In genomic region chr2:236196366-236196765, GRCh38 we compare ENCODE assay signal across 18 cellular contexts. TPM values are rescaled to one million over a fixed set of nuclear protein-coding genes. Genes with fewer than 3 reads are reported as not detected.
DNase-seq lines count a peak whose midpoint lies in the region; ATAC-seq, FAIRE-seq and TF ChIP-seq lines count a peak whose summit lies in the region.
"Had no signal": no experiment of that assay in that cellular context is flagged by ENCODE, and none has a peak within 500 bp of the region (broad histone marks: within the 10 kb centered on the region; RNA-seq: fewer than 3 reads in every experiment).

No MANE protein-coding gene starts in this region.

- intact Hi-C loops in endothelial cell of umbilical vein (cut with micrococcal nuclease), result no loop called here

- no peaks in the 10 kb centered on the region for H3K9me3 ChIP-seq in endothelial cell of umbilical vein (replicated peaks; ENCODE audit: control insufficient read depth, insufficient read depth, low read length)
- H3K9me3 ChIP-seq in osteoblast (ENCODE audit: low read depth, low read length), result no peaks in the 10 kb centered on the region
- H3K9me3 ChIP-seq: BE2C, Caco-2 had no signal

- no peak overlapping the region for H3K4me2 ChIP-seq in GM23338
- H3K4me2 ChIP-seq in endothelial cell of umbilical vein (ENCODE audit: insufficient read depth, low read length), result peak overlapping the region; percentile 4
- no peak overlapping the region for H3K4me2 ChIP-seq in osteoblast (ENCODE audit: insufficient read depth, low read length)

- H3K36me3 Mint-ChIP-seq in GM23338 (ENCODE audit: low read depth), result no peaks in the 10 kb centered on the region
- H3K36me3 Mint-ChIP-seq in activated naive CD8-positive, alpha-beta T cell treated with anti-CD3 and anti-CD28 coated beads for 36 hours, result no peaks in the 10 kb centered on the region
- H3K36me3 Mint-ChIP-seq: CD8-positive, alpha-beta memory T cell had no signal

- H3K79me2 ChIP-seq in GM23338 (replicated peaks; ENCODE audit: insufficient read depth), result no peaks in the 10 kb centered on the region
- no peaks in the 10 kb centered on the region for H3K79me2 ChIP-seq in endothelial cell of umbilical vein (ENCODE audit: control insufficient read depth, insufficient read depth, low read length)
- no peaks in the 10 kb centered on the region for H3K79me2 ChIP-seq in osteoblast (ENCODE audit: insufficient read depth, low read length)

- POLR2A ChIA-PET in endothelial cell of umbilical vein (lab: Charles Lee), result no interaction called here

- H3K36me3 ChIP-seq in GM23338 (ENCODE audit: insufficient read depth) (no peaks in the 10 kb centered on the region), endothelial cell of umbilical vein (ENCODE audit: control insufficient read depth in 2 of 2, extremely low read depth in 1 of 2, insufficient read depth in 2 of 2, low read length in 2 of 2) (no peaks in the 10 kb centered on the region), osteoblast (ENCODE audit: insufficient read depth, low read length) (no peaks in the 10 kb centered on the region)
- H3K36me3 ChIP-seq: BE2C had no signal

- CTCF ChIA-PET in endothelial cell of umbilical vein (lab: Charles Lee), result interaction anchor here (1.4 to 2.1 kb wide), 2 partner anchors 16 to 417 kb away, joined by 6 to 9 read pairs; no protein-coding TSS in a partner anchor

- H3K27me3 ChIP-seq in GM23338 (ENCODE audit: insufficient read depth) (no peaks in the 10 kb centered on the region), endothelial cell of umbilical vein (ENCODE audit: control insufficient read depth in 2 of 2, insufficient read depth in 2 of 2, low read length in 2 of 2) (no peaks in the 10 kb centered on the region), osteoblast (ENCODE audit: insufficient read depth, low read length) (no peaks in the 10 kb centered on the region)

- H3K4me3 ChIP-seq in GM23338, result no peak overlapping the region
- H3K4me3 ChIP-seq in endothelial cell of umbilical vein (replicated peaks in 1 of 3; ENCODE audit: insufficient read depth in 1 of 3, low read depth in 1 of 3, low read length in 3 of 3), result no peak overlapping the region
- no peak overlapping the region for H3K4me3 ChIP-seq in osteoblast (ENCODE audit: insufficient read depth, low read length)

- no peaks in the 10 kb centered on the region; the same call in 2 of the 3 replicates for H3K4me1 Mint-ChIP-seq in GM23338
- no peaks in the 10 kb centered on the region for H3K4me1 Mint-ChIP-seq in activated naive CD8-positive, alpha-beta T cell treated with anti-CD3 and anti-CD28 coated beads for 36 hours
- H3K4me1 Mint-ChIP-seq: CD8-positive, alpha-beta memory T cell had no signal

- no peaks in the 10 kb centered on the region for H3K9me3 Mint-ChIP-seq in GM23338
- H3K9me3 Mint-ChIP-seq in activated naive CD8-positive, alpha-beta T cell treated with anti-CD3 and anti-CD28 coated beads for 36 hours, result no peaks in the 10 kb centered on the region

- H3F3A ChIP-seq in GM23338 (replicated peaks; ENCODE audit: low read depth), result no peaks in the 10 kb centered on the region

- TF ChIP-seq CTCF in GM23338 (conservative IDR thresholded peaks at IDR 0.05; ENCODE audit: low read depth in 2 of 2) (no peak), endothelial cell of umbilical vein (IDR thresholded peaks at IDR 0.05; ENCODE audit: extremely low read depth in 1 of 2, insufficient read depth in 1 of 2, low read depth in 1 of 2, low read length in 2 of 2) (no peak), osteoblast (IDR thresholded peaks at IDR 0.05; ENCODE audit: extremely low read depth, low read depth, low read length) (no peak)

- H3K9me1 ChIP-seq in endothelial cell of umbilical vein (replicated peaks; ENCODE audit: control insufficient read depth, extremely low read depth, insufficient read depth, low read length), result no peaks in the 10 kb centered on the region

- no peak for DNase-seq in GM23338 (ENCODE audit: low spot score)
- no peak for DNase-seq in endothelial cell of umbilical vein (ENCODE audit: low read depth, low spot score)
- peak; percentile 32 for DNase-seq in osteoblast (ENCODE audit: insufficient read length, low spot score, missing footprints)
- DNase-seq in activated naive CD8-positive, alpha-beta T cell treated with anti-CD3 and anti-CD28 coated beads for 36 hours, result no peak
- no peak for DNase-seq in activated CD8-positive, alpha-beta memory T cell treated with anti-CD3 and anti-CD28 coated beads for 24 hours
- DNase-seq in NCI-H1436 treated with DMSO at 0.1 percent for 48 hours (lab: John Stamatoyannopoulos, UW), result no peak
- DNase-seq: BE2C; Caco-2; CD8-positive, alpha-beta memory T cell; DND-41; GDM1; H7 had no signal

- dilution Hi-C loops in endothelial cell of umbilical vein (cut with MboI; ENCODE audit: extremely low pct_ligation_motif_present, low sequenced_read_pairs), result no loop called here

- no peak for FAIRE-seq in endothelial cell of umbilical vein (lab: Jason Lieb, UNC)
- FAIRE-seq: A204.1, GM12892, HepG2, HTR-8/SVneo had no signal

- H3K4me1 ChIP-seq in GM23338 (ENCODE audit: insufficient read depth), result no peaks in the 10 kb centered on the region; the same call in 1 of the 2 replicates
- no peaks in the 10 kb centered on the region for H3K4me1 ChIP-seq in endothelial cell of umbilical vein (ENCODE audit: control insufficient read depth, extremely low read depth, insufficient read depth, low read length)
- no peaks in the 10 kb centered on the region for H3K4me1 ChIP-seq in osteoblast (ENCODE audit: insufficient read depth, low read length)
- H3K4me1 ChIP-seq: BE2C, Caco-2 had no signal

- H3K9me2 ChIP-seq in GM23338 (ENCODE audit: insufficient read depth), result no peaks in the 10 kb centered on the region

- 0 out of 2 replicates have a peak overlapping the region, but pooled peaks have one; percentile 10 for H2AFZ ChIP-seq in GM23338
- no peak overlapping the region for H2AFZ ChIP-seq in endothelial cell of umbilical vein (ENCODE audit: low read depth, low read length)
- no peak overlapping the region for H2AFZ ChIP-seq in osteoblast (ENCODE audit: low read length)

- no TSS peak for BruUV-seq in endothelial cell of umbilical vein (replicated peaks; lab: Mats Ljungman, UMichigan)

- no peak overlapping the region for H3K27ac Mint-ChIP-seq in GM23338
- no peak overlapping the region for H3K27ac Mint-ChIP-seq in activated naive CD8-positive, alpha-beta T cell treated with anti-CD3 and anti-CD28 coated beads for 36 hours
- H3K27ac Mint-ChIP-seq: CD8-positive, alpha-beta memory T cell had no signal

- no peak overlapping the region for H3K27ac ChIP-seq in GM23338 (ENCODE audit: low read depth)
- H3K27ac ChIP-seq in endothelial cell of umbilical vein (ENCODE audit: insufficient read depth, low read depth, low read length), result no peak overlapping the region
- no peak overlapping the region for H3K27ac ChIP-seq in osteoblast (ENCODE audit: low read depth, low read length)

- no peak overlapping the region for H3K4me3 Mint-ChIP-seq in GM23338
- H3K4me3 Mint-ChIP-seq in activated naive CD8-positive, alpha-beta T cell treated with anti-CD3 and anti-CD28 coated beads for 36 hours, result no peak overlapping the region
- H3K4me3 Mint-ChIP-seq: CD8-positive, alpha-beta memory T cell had no signal

- H3K27me3 Mint-ChIP-seq in GM23338 (ENCODE audit: insufficient read depth, low read depth, poor library complexity), result peaks cover 10% of the 10 kb centered on the region
- H3K27me3 Mint-ChIP-seq in activated naive CD8-positive, alpha-beta T cell treated with anti-CD3 and anti-CD28 coated beads for 36 hours, result peaks cover 6% of the 10 kb centered on the region

- no peak overlapping the region for H3K9ac ChIP-seq in endothelial cell of umbilical vein (replicated peaks; ENCODE audit: extremely low read depth, insufficient read depth, low read length)

- no peak for ATAC-seq in GM23338
- ATAC-seq in HG03025 (IDR thresholded peaks at IDR 0.05; ENCODE audit: low FRiP score, unreplicated experiment), result no peak
- ATAC-seq: HepG2 had no signal

- H4K20me1 ChIP-seq in GM23338 (replicated peaks; ENCODE audit: insufficient read depth), result no peaks in the 10 kb centered on the region
- no peaks in the 10 kb centered on the region for H4K20me1 ChIP-seq in endothelial cell of umbilical vein (replicated peaks; ENCODE audit: control insufficient read depth, extremely low read depth, insufficient read depth, low read length)
- H4K20me1 ChIP-seq in osteoblast (ENCODE audit: insufficient read depth, low read length), result no peaks in the 10 kb centered on the region

- TF ChIP-seq POLR2A in endothelial cell of umbilical vein (IDR thresholded peaks at IDR 0.05; ENCODE audit: low read depth, low read length), result no peak

TF ChIP-seq in endothelial cell of umbilical vein, 7 proteins besides CTCF, POLR2A, EP300 and RAD21:
- TF ChIP-seq JUN (IDR thresholded peaks at IDR 0.05; ENCODE audit: borderline replicate concordance, insufficient read depth, insufficient read length, low read depth) (no peak), EZH2 (IDR thresholded peaks at IDR 0.05; ENCODE audit: borderline replicate concordance, low read depth, low read length, severe bottlenecking) (no peak), MYC (IDR thresholded peaks at IDR 0.05; ENCODE audit: low read depth, low read length) (no peak), MAX (IDR thresholded peaks at IDR 0.05; ENCODE audit: insufficient read depth, insufficient read length) (no peak), POLR2AphosphoS5 (IDR thresholded peaks at IDR 0.05; ENCODE audit: insufficient read depth, low read depth, low read length) (no peak), FOS (IDR thresholded peaks at IDR 0.05; ENCODE audit: borderline replicate concordance, insufficient read depth, low read length) (no peak), GATA2 (IDR thresholded peaks at IDR 0.05; ENCODE audit: insufficient read depth, insufficient read length, low read depth, low read length) (no peak)

RNA-seq across cellular contexts. Expression of gene GBX2, which starts 28.2 kb away (rescaled TPM):
- total RNA-seq in GM23338 (2014; rRNA removed; shearing (Covaris generic)), result 0.50 and 1.3 TPM in 2 replicates
- polyA plus RNA-seq in GM23338 (2016; fragmentation: Nextera tagmentation; extraction: Ambion mirVana) (0.87 and 0.99 TPM in 2 replicates), endothelial cell of umbilical vein (2.4 and 3.0 TPM in 2 replicates)
- total RNA-seq in endothelial cell of umbilical vein (3.6 TPM in 2 replicates), osteoblast (not detected in 2 replicates)
- 3.8 and 4.8 TPM in 2 replicates for polyA plus RNA-seq in endothelial cell of umbilical vein (2011; cell fraction: cytosol; rRNA removed)
- 2.5 and 3.5 TPM in 2 replicates for polyA plus RNA-seq in endothelial cell of umbilical vein (2011; cell fraction: nucleus; rRNA removed)
- polyA plus RNA-seq in endothelial cell of umbilical vein (2012), result 6.0 and 9.7 TPM in 2 replicates
- polyA minus RNA-seq in endothelial cell of umbilical vein, result 0.80 and 2.0 TPM in 2 replicates
- 0.82 TPM for polyA minus RNA-seq in endothelial cell of umbilical vein (2011; cell fraction: cytosol; rRNA and poly(A)+ RNA removed)
- 1.6 and 3.2 TPM in 2 replicates for polyA minus RNA-seq in endothelial cell of umbilical vein (2011; cell fraction: nucleus; rRNA and poly(A)+ RNA removed)
- total RNA-seq in activated naive CD8-positive, alpha-beta T cell treated with anti-CD3 and anti-CD28 coated beads for 36 hours, result not detected
- total RNA-seq: CD8-positive, alpha-beta memory T cell; HepG2 had no signal
- polyA plus RNA-seq: AG04450; CD8-positive, alpha-beta memory T cell; HepG2 had no signal
